Comparison of ENCODE assay signal across 8 cellular contexts in genomic region chr6:36914227-36914794, GRCh38. TPM values are rescaled to one million over a fixed set of nuclear protein-coding genes. Genes with fewer than 3 reads are reported as not detected.
DNase-seq lines count a peak whose midpoint lies in the region; ATAC-seq, FAIRE-seq and TF ChIP-seq lines count a peak whose summit lies in the region.

No MANE protein-coding gene starts in this region.

- H3K9me3 Mint-ChIP-seq in nephron (no peaks in the 10 kb centered on the region), immature natural killer cell (no peaks in the 10 kb centered on the region)

- FAIRE-seq in RCC 7860 (lab: Jason Lieb, UNC), result no peak

- no peaks in the 10 kb centered on the region for H3K27me3 Mint-ChIP-seq in nephron (ENCODE audit: low read depth)
- H3K27me3 Mint-ChIP-seq in immature natural killer cell (ENCODE audit: low read depth in 3 of 3), result peaks cover 0 to 2% (median 0%) of the 10 kb centered on the region in 3 donors

- H3K27ac Mint-ChIP-seq in nephron (peak overlapping the region in 2 of 3 experiments; percentile 27 to 45), immature natural killer cell (peak overlapping the region in 2 of 6 donors; percentile 16 to 64)

- H3K36me3 Mint-ChIP-seq in nephron (ENCODE audit: low read depth) (peaks cover 34% of the 10 kb centered on the region), immature natural killer cell (peaks cover 6 to 23% (median 11%) of the 10 kb centered on the region in 3 donors)

- no peak overlapping the region for H3K4me3 Mint-ChIP-seq in nephron
- H3K4me3 Mint-ChIP-seq in immature natural killer cell, result no peak overlapping the region

- ATAC-seq in GM21528 (IDR thresholded peaks at IDR 0.05; ENCODE audit: low FRiP score, unreplicated experiment) (no peak), HG03108 (IDR thresholded peaks at IDR 0.05; ENCODE audit: unreplicated experiment) (no peak)

- DNase-seq in Daoy (ENCODE audit: low read depth) (peak; percentile 49), RCC 7860 (ENCODE audit: low spot score) (peak; percentile 39), cerebellum (ENCODE audit: low spot score) (peak; percentile 38), NCI-H82 treated with DMSO at 0.1 percent for 48 hours (lab: John Stamatoyannopoulos, UW; ENCODE audit: unreplicated experiment) (no peak), immature natural killer cell (no peak)

- H3K4me1 Mint-ChIP-seq in nephron (peaks cover 13% of the 10 kb centered on the region), immature natural killer cell (peaks cover 19 to 23% of the 10 kb centered on the region in 2 donors)

- TF ChIP-seq CTCF in nephron (IDR thresholded peaks at IDR 0.05; ENCODE audit: unreplicated experiment in 3 of 3), result no peak

RNA-seq across cellular contexts. Expression of gene C6orf89, which starts 28.6 kb away (rescaled TPM):
- 38.7 and 48.3 TPM in 2 replicates for total RNA-seq in Daoy (2014; rRNA removed; shearing (Covaris generic))
- 19.5 TPM for total RNA-seq in cerebellum
- 10 to 100 TPM; 26.8 to 54.2 (median 43.8) TPM for polyA plus RNA-seq in immature natural killer cell

RNA-seq across cellular contexts. Expression of gene PPIL1, which starts 39.7 kb away (rescaled TPM):
- total RNA-seq in Daoy (2014; rRNA removed; shearing (Covaris generic)), result 88.3 and 108 TPM in 2 replicates
- 29.9 TPM for total RNA-seq in cerebellum
- 10 to 100 TPM; 10.8 to 18.1 (median 15.1) TPM for polyA plus RNA-seq in immature natural killer cell

RNA-seq across cellular contexts. Expression of gene PI16, which starts 40.2 kb away (rescaled TPM):
- 0.06 TPM in 1 of 2 replicates, not detected in the other for total RNA-seq in Daoy (2014; rRNA removed; shearing (Covaris generic))
- 0.73 TPM for total RNA-seq in cerebellum
- polyA plus RNA-seq in immature natural killer cell, result 1 to 10 TPM; 3.6 to 6.9 (median 3.6) TPM

Comparison
In these comparisons a context has a peak if more than half of its experiments do, and no peak if none do; other contexts are left out.
1. DNase-seq: peak in Daoy (single experiment), RCC 7860 (single experiment) and cerebellum (single experiment); none in NCI-H82 treated with DMSO at 0.1 percent for 48 hours (single experiment) and immature natural killer cell (0 of 3).